ENCODE assay signal across 17 cellular contexts in genomic region chr10:77459905-77460304, GRCh38.
A peak's percentile ranks its signal among the peaks of the same experiment; 100 is the strongest.
DNase-seq lines count a peak whose midpoint lies in the region; ATAC-seq and TF ChIP-seq lines count a peak whose summit lies in the region.
"Had no signal": no experiment of that assay in that cellular context is flagged by ENCODE, and none has a peak within 500 bp of the region (broad histone marks: within the 10 kb centered on the region; RNA-seq: fewer than 3 reads in every experiment).

No MANE protein-coding gene starts in this region.

- no peak overlapping the region for H2BK120ac ChIP-seq in neuronal stem cell (ENCODE audit: low read depth, low read length)

- H3K4me3 Mint-ChIP-seq in stimulated activated naive CD8-positive, alpha-beta T cell treated with anti-CD3 and anti-CD28 coated beads, Interleukin-15, amount 100 ng/mL, for 72 hours = no peak overlapping the region
- H3K4me3 Mint-ChIP-seq: CD4-positive, CD25-positive, alpha-beta regulatory T cell; CD8-positive, alpha-beta memory T cell; H9; IgD-negative memory B cell had no signal

- peaks cover 1% of the 10 kb centered on the region for H3K79me1 ChIP-seq in neuronal stem cell (ENCODE audit: low read depth, low read length)

- H3K9ac ChIP-seq in BLaER1 = no peak overlapping the region
- no peak overlapping the region for H3K9ac ChIP-seq in PC-3 (ENCODE audit: low read length)
- H3K9ac ChIP-seq in neuronal stem cell (ENCODE audit: low read depth, low read length, poor library complexity) = no peak overlapping the region
- H3K9ac ChIP-seq: BLaER1 treated with 17β-estradiol and CSF1 and Interleukin-3, amounts not matched to agents 10 nM and 100 nM had no signal

- H4K91ac ChIP-seq in neuronal stem cell (ENCODE audit: low read depth, low read length, poor library complexity) = no peak overlapping the region

- TF ChIP-seq EP300 in sigmoid colon (IDR thresholded peaks at IDR 0.05) = no peak

- no peak overlapping the region for H3K14ac ChIP-seq in neuronal stem cell (ENCODE audit: low read length)

- no peak overlapping the region for H3K4me3 ChIP-seq in BLaER1
- no peak overlapping the region for H3K4me3 ChIP-seq in PC-3 (ENCODE audit: low read length)
- H3K4me3 ChIP-seq in mesodermal cell (ENCODE audit: extremely low read depth, insufficient read depth, low read length, poor library complexity, severe bottlenecking) = no peak overlapping the region
- H3K4me3 ChIP-seq in sigmoid colon = no peak overlapping the region
- H3K4me3 ChIP-seq in neuronal stem cell (ENCODE audit: low read length in 2 of 2) = no peak overlapping the region
- H3K4me3 ChIP-seq: BLaER1 treated with 17β-estradiol and CSF1 and Interleukin-3, amounts not matched to agents 10 nM and 100 nM had no signal

- H3K27me3 ChIP-seq in BLaER1 = no peaks in the 10 kb centered on the region
- no peaks in the 10 kb centered on the region for H3K27me3 ChIP-seq in PC-3 (ENCODE audit: low read length)
- no peaks in the 10 kb centered on the region for H3K27me3 ChIP-seq in sigmoid colon
- H3K27me3 ChIP-seq in neuronal stem cell (ENCODE audit: control insufficient read depth in 3 of 3, insufficient read depth in 3 of 3, low read depth in 1 of 3, low read length in 3 of 3) = no peaks in the 10 kb centered on the region
- H3K27me3 ChIP-seq: BLaER1 treated with 17β-estradiol and CSF1 and Interleukin-3, amounts not matched to agents 10 nM and 100 nM had no signal

- H3K9me3 Mint-ChIP-seq in stimulated activated naive CD8-positive, alpha-beta T cell treated with anti-CD3 and anti-CD28 coated beads, Interleukin-15, amount 100 ng/mL, for 72 hours = no peaks in the 10 kb centered on the region
- H3K9me3 Mint-ChIP-seq: CD8-positive, alpha-beta memory T cell; H9; IgD-negative memory B cell had no signal

- H2BK15ac ChIP-seq in neuronal stem cell (ENCODE audit: low read length) = no peak overlapping the region

- H3K27me3 Mint-ChIP-seq in stimulated activated naive CD8-positive, alpha-beta T cell treated with anti-CD3 and anti-CD28 coated beads, Interleukin-15, amount 100 ng/mL, for 72 hours = peaks cover 8% of the 10 kb centered on the region
- H3K27me3 Mint-ChIP-seq: IgD-negative memory B cell had no signal

- no peak overlapping the region for H2AK5ac ChIP-seq in neuronal stem cell (ENCODE audit: low read depth, low read length)

- POLR2A ChIA-PET in PC-3 (lab: Charles Lee; ENCODE audit: unreplicated experiment) = interaction anchor here (0.6 kb wide), 1 partner anchor 54 kb away, joined by 7 read pairs; no protein-coding TSS in a partner anchor

- ATAC-seq in PC-3 (no peak), GM19467 (IDR thresholded peaks at IDR 0.05; ENCODE audit: unreplicated experiment) (no peak)
- no peak for ATAC-seq in stimulated activated naive CD8-positive, alpha-beta T cell treated with anti-CD3 and anti-CD28 coated beads, Interleukin-15, amount 100 ng/mL, for 72 hours
- ATAC-seq: HepG2 had no signal

- BruUV-seq in PC-3 (replicated peaks; lab: Mats Ljungman, UMichigan) = no TSS peak

- no peak for DNase-seq in PC-3
- no peak for DNase-seq in sigmoid colon
- no peak for DNase-seq in GM13977 (ENCODE audit: low spot score)
- DNase-seq in stimulated activated naive CD8-positive, alpha-beta T cell treated with anti-CD3 and anti-CD28 coated beads, Interleukin-15, amount 100 ng/mL, for 72 hours = no peak
- no peak for DNase-seq in neuronal stem cell (ENCODE audit: low spot score)
- DNase-seq: 8988T; CD4-positive, CD25-positive, alpha-beta regulatory T cell; CD8-positive, alpha-beta memory T cell; COR-L47; GDM1; H9 had no signal

- no peak overlapping the region for H2AFZ ChIP-seq in PC-3 (ENCODE audit: low read length)
- no peak overlapping the region for H2AFZ ChIP-seq in neuronal stem cell (ENCODE audit: low read length)

- TF ChIP-seq POLR2A in sigmoid colon (IDR thresholded peaks at IDR 0.05) = no peak

- peak overlapping the region in 1 of 2 donors; percentile 54 for H3K27ac Mint-ChIP-seq in stimulated activated naive CD8-positive, alpha-beta T cell treated with anti-CD3 and anti-CD28 coated beads, Interleukin-15, amount 100 ng/mL, for 72 hours
- H3K27ac Mint-ChIP-seq: CD4-positive, CD25-positive, alpha-beta regulatory T cell; CD8-positive, alpha-beta memory T cell; H9 had no signal

- H3K9me3 ChIP-seq in BLaER1 = no peaks in the 10 kb centered on the region
- H3K9me3 ChIP-seq in PC-3 (ENCODE audit: low read length) = no peaks in the 10 kb centered on the region
- H3K9me3 ChIP-seq in mesodermal cell (ENCODE audit: control insufficient read depth, low read length) = no peaks in the 10 kb centered on the region
- no peaks in the 10 kb centered on the region for H3K9me3 ChIP-seq in sigmoid colon
- no peaks in the 10 kb centered on the region for H3K9me3 ChIP-seq in neuronal stem cell (replicated peaks in 1 of 2; ENCODE audit: control insufficient read depth in 2 of 2, insufficient read depth in 1 of 2, low read depth in 1 of 2, low read length in 2 of 2)
- H3K9me3 ChIP-seq: BLaER1 treated with 17β-estradiol and CSF1 and Interleukin-3, amounts not matched to agents 10 nM and 100 nM had no signal

- no peak overlapping the region for H3K27ac ChIP-seq in BLaER1
- H3K27ac ChIP-seq in PC-3 (ENCODE audit: low read length) = no peak overlapping the region
- peak overlapping the region; percentile 55 for H3K27ac ChIP-seq in mesodermal cell (ENCODE audit: low read depth, low read length, severe bottlenecking)
- H3K27ac ChIP-seq in sigmoid colon = peak overlapping the region in 3 of 4 donors; percentile 6 to 67 (median 65)
- no peak overlapping the region for H3K27ac ChIP-seq in neuronal stem cell (replicated peaks; ENCODE audit: low read length)
- H3K27ac ChIP-seq: BLaER1 treated with 17β-estradiol and CSF1 and Interleukin-3, amounts not matched to agents 10 nM and 100 nM had no signal

- H2BK5ac ChIP-seq in neuronal stem cell (ENCODE audit: low read length) = no peak overlapping the region

- in situ Hi-C loops in GM13977 (cut with MboI; ENCODE audit: low pct_unique_long_range_greater_than_20kb, low sequenced_read_pairs, unreplicated experiment) = no loop called here

- no peak overlapping the region for H3K23ac ChIP-seq in neuronal stem cell (ENCODE audit: low read depth, low read length, poor library complexity)

- H4K20me1 ChIP-seq in BLaER1 (no peaks in the 10 kb centered on the region), PC-3 (ENCODE audit: low read length) (no peaks in the 10 kb centered on the region)

- H3K36me3 ChIP-seq in BLaER1 (no peaks in the 10 kb centered on the region), PC-3 (ENCODE audit: low read depth, low read length) (no peaks in the 10 kb centered on the region), mesodermal cell (ENCODE audit: control insufficient read depth, insufficient read depth, low read length) (no peaks in the 10 kb centered on the region), sigmoid colon (no peaks in the 10 kb centered on the region), neuronal stem cell (replicated peaks in 1 of 2; ENCODE audit: control insufficient read depth in 2 of 2, insufficient read depth in 2 of 2, low read length in 2 of 2) (no peaks in the 10 kb centered on the region)
- H3K36me3 ChIP-seq: BLaER1 treated with 17β-estradiol and CSF1 and Interleukin-3, amounts not matched to agents 10 nM and 100 nM had no signal

- no peaks in the 10 kb centered on the region for H3K79me2 ChIP-seq in PC-3 (ENCODE audit: low read length)

- TF ChIP-seq CTCF in PC-3 (conservative IDR thresholded peaks at IDR 0.05; ENCODE audit: low read depth, low read length) (no peak), sigmoid colon (IDR thresholded peaks at IDR 0.05) (no peak), GM13977 (IDR thresholded peaks at IDR 0.05; ENCODE audit: extremely low read depth, insufficient read depth, missing control alignments) (no peak)

- no peak overlapping the region for H4K8ac ChIP-seq in neuronal stem cell (ENCODE audit: low read depth, low read length)

- no peak overlapping the region for H3K18ac ChIP-seq in neuronal stem cell (ENCODE audit: low read length)

- H3K4me1 ChIP-seq in BLaER1 = peaks cover 68% of the 10 kb centered on the region
- H3K4me1 ChIP-seq in PC-3 (ENCODE audit: insufficient read depth, low read length) = peaks cover 48% of the 10 kb centered on the region
- peaks cover 41% of the 10 kb centered on the region for H3K4me1 ChIP-seq in mesodermal cell (ENCODE audit: control insufficient read depth, insufficient read depth, low read length, poor library complexity, severe bottlenecking)
- peaks cover 0 to 59% (median 45%) of the 10 kb centered on the region in 4 donors for H3K4me1 ChIP-seq in sigmoid colon
- H3K4me1 ChIP-seq in neuronal stem cell (ENCODE audit: control insufficient read depth in 2 of 2, insufficient read depth in 1 of 2, low read depth in 1 of 2, low read length in 2 of 2) = peaks cover 0 to 7% of the 10 kb centered on the region in 2 donors

- no peak overlapping the region for H2BK12ac ChIP-seq in neuronal stem cell (ENCODE audit: low read length)

- no peaks in the 10 kb centered on the region for H3K9me2 ChIP-seq in PC-3 (replicated peaks; ENCODE audit: low read length)

- CTCF ChIA-PET in PC-3 (lab: Charles Lee) = interaction anchor here (0.5 kb wide), 1 partner anchor 175 kb away, joined by 4 read pairs; no protein-coding TSS in a partner anchor

- 100% methylated on average over 1 to 2 of the region's 3 CpGs for WGBS in mesodermal cell (ENCODE audit: insufficient coverage in 2 of 2), 2 experiments
- 89 to 91% methylated on average over 3 of the region's 3 CpGs for WGBS in sigmoid colon, 2 donors
- WGBS in neuronal stem cell (ENCODE audit: extremely low coverage in 2 of 2, insufficient read length in 2 of 2, insufficient replicate concordance in 1 of 2), 2 donors = no CpG with 5 or more reads among the region's 3 CpGs

- H3K4me1 Mint-ChIP-seq in stimulated activated naive CD8-positive, alpha-beta T cell treated with anti-CD3 and anti-CD28 coated beads, Interleukin-15, amount 100 ng/mL, for 72 hours = no peaks in the 10 kb centered on the region
- H3K4me1 Mint-ChIP-seq: CD4-positive, CD25-positive, alpha-beta regulatory T cell; CD8-positive, alpha-beta memory T cell had no signal

- H3K4ac ChIP-seq in neuronal stem cell (ENCODE audit: low read length) = no peak overlapping the region

- intact Hi-C loops in PC-3 (cut with micrococcal nuclease) (loop anchor here (2.0 kb wide), 1 partner anchor 67 kb away; no protein-coding TSS in a partner anchor), sigmoid colon (cut with DNase I) (no loop called here)

- no peaks in the 10 kb centered on the region for H3F3A ChIP-seq in PC-3 (ENCODE audit: low read length, unreplicated experiment)

- peak overlapping the region; percentile 40 for H3K4me2 ChIP-seq in BLaER1
- 0 out of 2 replicates have a peak overlapping the region, but pooled peaks have one; percentile 1 for H3K4me2 ChIP-seq in PC-3 (ENCODE audit: low read length)
- H3K4me2 ChIP-seq in neuronal stem cell (ENCODE audit: insufficient read depth, low read length, poor library complexity, severe bottlenecking) = no peak overlapping the region

Comparison
In these comparisons a context has a peak if more than half of its experiments do, and no peak if none do; other contexts are left out.
1. H3K27ac ChIP-seq: peak in mesodermal cell (single experiment) and sigmoid colon (3 of 4); none in BLaER1 (single experiment), PC-3 (single experiment) and neuronal stem cell (single experiment).